1 cellular context compared by ENCODE assay signal in the genomic region with DNA sequence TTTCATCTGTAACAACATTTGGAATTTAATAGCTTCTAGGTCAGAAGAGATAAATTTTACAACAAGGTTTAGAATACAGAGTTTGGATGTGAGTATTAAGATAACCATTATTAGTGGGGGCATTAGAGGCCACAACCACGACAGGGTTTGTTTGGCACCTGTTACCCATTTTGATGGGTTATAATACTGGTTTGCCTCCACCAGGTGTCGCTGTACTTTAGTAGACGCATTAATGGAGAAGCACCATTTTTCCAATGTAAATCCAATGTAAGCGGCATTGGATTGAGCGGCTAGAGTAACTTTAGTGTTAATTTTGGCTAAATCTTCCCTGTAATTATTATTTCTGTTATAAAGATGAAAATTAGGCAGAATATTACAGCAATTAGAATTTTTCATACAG.
TF ChIP-seq lines count a peak whose summit lies in the region.

No MANE protein-coding gene starts in this region.

TF ChIP-seq in Ishikawa, 13 proteins besides CTCF, POLR2A, EP300 and RAD21 (continued from another document):
- TF ChIP-seq, protein P1, sequence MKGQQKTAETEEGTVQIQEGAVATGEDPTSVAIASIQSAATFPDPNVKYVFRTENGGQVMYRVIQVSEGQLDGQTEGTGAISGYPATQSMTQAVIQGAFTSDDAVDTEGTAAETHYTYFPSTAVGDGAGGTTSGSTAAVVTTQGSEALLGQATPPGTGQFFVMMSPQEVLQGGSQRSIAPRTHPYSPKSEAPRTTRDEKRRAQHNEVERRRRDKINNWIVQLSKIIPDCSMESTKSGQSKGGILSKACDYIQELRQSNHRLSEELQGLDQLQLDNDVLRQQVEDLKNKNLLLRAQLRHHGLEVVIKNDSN (IDR thresholded peaks at IDR 0.05) = no peak
- no peak for TF ChIP-seq YY1 (IDR thresholded peaks at IDR 0.05; ENCODE audit: low read depth)
TF ChIP-seq in Ishikawa: peak in this region for 0.
